In genomic region chr15:88246666-88247446, GRCh38 we compare ENCODE assay signal across 8 cellular contexts. TPM values are rescaled to one million over a fixed set of nuclear protein-coding genes. Genes with fewer than 3 reads are reported as not detected.
DNase-seq lines count a peak whose midpoint lies in the region; ATAC-seq and TF ChIP-seq lines count a peak whose summit lies in the region.

No MANE protein-coding gene starts in this region.

- no peaks in the 10 kb centered on the region for H3K36me3 ChIP-seq in right atrium auricular region

- H3K27me3 Mint-ChIP-seq in HFFc6 (ENCODE audit: insufficient read depth), result peaks cover 11% of the 10 kb centered on the region
- peaks cover 62% of the 10 kb centered on the region for H3K27me3 Mint-ChIP-seq in T-helper 17 cell

- H3K9me3 ChIP-seq in T-helper 17 cell (ENCODE audit: control insufficient read depth, low read length, poor library complexity, severe bottlenecking), result no peaks in the 10 kb centered on the region
- H3K9me3 ChIP-seq in right atrium auricular region, result no peaks in the 10 kb centered on the region

- H3K9me3 Mint-ChIP-seq in HFFc6, result no peaks in the 10 kb centered on the region

- no peak overlapping the region for H3K27ac ChIP-seq in right atrium auricular region

- H3K27ac Mint-ChIP-seq in HFFc6 (no peak overlapping the region), T-helper 17 cell (peak overlapping the region; percentile 9)

- DNase-seq in HFFc6 (peak; percentile 48), NAMALWA (ENCODE audit: low spot score) (peak; percentile 87), T-helper 17 cell (peak; percentile 52 to 69 (median 59)), amniotic stem cell (lab: John Stamatoyannopoulos, UW) (peak; percentile 3), right atrium auricular region (ENCODE audit: low spot score) (peak; percentile 82), sciatic nerve (ENCODE audit: low spot score) (peak; percentile 88)

- H3K36me3 Mint-ChIP-seq in HFFc6 (ENCODE audit: low read depth), result no peaks in the 10 kb centered on the region
- no peaks in the 10 kb centered on the region for H3K36me3 Mint-ChIP-seq in T-helper 17 cell (ENCODE audit: low read depth)

- H3K4me3 Mint-ChIP-seq in HFFc6 (peak overlapping the region; percentile 51; the same call in 1 of the 2 replicates), T-helper 17 cell (peak overlapping the region; percentile 47)

- H3K4me1 Mint-ChIP-seq in HFFc6 (ENCODE audit: low read depth) (peaks cover 8% of the 10 kb centered on the region), T-helper 17 cell (peaks cover 10% of the 10 kb centered on the region)

- intact Hi-C loops in sciatic nerve (cut with DNase I), result no loop called here

- no peak overlapping the region for H3K4me3 ChIP-seq in right atrium auricular region

- ATAC-seq in T-helper 17 cell (peak; percentile 93), sciatic nerve (peak; percentile 90), HG03025 (IDR thresholded peaks at IDR 0.05; ENCODE audit: low FRiP score, unreplicated experiment) (no peak)

- H3K27me3 ChIP-seq in right atrium auricular region, result no peaks in the 10 kb centered on the region

- peaks cover 0 to 11% of the 10 kb centered on the region in 2 donors for H3K4me1 ChIP-seq in right atrium auricular region

- TF ChIP-seq CTCF in GM12874 (IDR thresholded peaks at IDR 0.05; ENCODE audit: insufficient read depth, low read depth, low read length) (peak; percentile 91), HFFc6 (IDR thresholded peaks at IDR 0.05) (peak; percentile 98), right atrium auricular region (IDR thresholded peaks at IDR 0.05) (peak; percentile 97 to 99)

RNA-seq across cellular contexts. Expression of gene NTRK3, which starts 9.7 kb away (rescaled TPM):
- total RNA-seq in HFFc6 (2021; fragmentation: NEBNext Ultra II Directional; extraction: Animal tissue kit (Norgen Biotek cat#: 25700)), result under 1 TPM in 1 of 6 experiments, not detected in 5; 0.02 TPM
- not detected for total RNA-seq in T-helper 17 cell
- 1 to 10 TPM; 1.5 to 4.5 TPM for total RNA-seq in right atrium auricular region
- total RNA-seq in sciatic nerve, result 28.4 TPM

Comparison
In these comparisons a context has a peak if more than half of its experiments do, and no peak if none do; other contexts are left out.
1. DNase-seq: peak in every context shown above with its lines; median percentile 88 in sciatic nerve; 87 in NAMALWA; 82 in right atrium auricular region; 59 in T-helper 17 cell; 48 in HFFc6; 3 in amniotic stem cell.